In the genomic region with DNA sequence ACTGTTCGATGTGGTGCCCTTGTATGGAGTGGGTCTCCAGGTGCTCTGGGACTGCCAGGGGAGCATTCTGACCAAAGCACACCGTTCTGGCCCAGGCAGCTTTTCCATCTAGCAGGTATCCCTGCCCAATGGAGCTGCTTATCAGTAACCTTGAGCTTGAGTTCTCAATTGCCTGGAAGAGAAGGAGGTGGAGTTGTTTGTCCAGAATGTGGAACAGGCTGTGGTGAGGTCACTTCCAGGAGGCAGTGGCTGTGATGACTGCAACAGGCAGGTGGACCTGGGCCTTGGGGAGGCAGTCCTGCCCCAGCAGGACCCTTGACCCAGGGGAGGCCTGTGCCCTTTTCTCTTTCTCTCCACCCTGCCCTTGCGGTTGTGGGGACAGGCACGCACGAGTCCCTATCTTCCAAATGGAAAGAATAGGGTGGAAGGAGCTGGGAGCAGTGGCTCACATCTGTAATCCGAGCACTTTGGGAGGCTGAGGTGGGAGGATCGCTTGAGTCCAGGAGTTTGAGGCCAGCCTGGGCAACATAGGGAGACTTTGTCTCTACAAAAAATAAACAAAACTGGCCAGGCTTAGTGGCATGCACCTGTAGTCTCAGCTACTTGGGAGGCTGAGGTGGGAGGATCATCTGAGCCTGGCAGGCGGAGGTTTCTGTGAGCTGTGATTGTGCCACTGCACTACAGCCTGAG, we compare ENCODE assay signal across 11 cellular contexts. TPM values are rescaled to one million over a fixed set of nuclear protein-coding genes. Genes with fewer than 3 reads are reported as not detected.
DNase-seq lines count a peak whose midpoint lies in the region; ATAC-seq, FAIRE-seq and TF ChIP-seq lines count a peak whose summit lies in the region.
"Had no signal": no experiment of that assay in that cellular context is flagged by ENCODE, and none has a peak within 500 bp of the region (broad histone marks: within the 10 kb centered on the region; RNA-seq: fewer than 3 reads in every experiment).

No MANE protein-coding gene starts in this region.

- no peak for ATAC-seq in HG03439 (IDR thresholded peaks at IDR 0.05; ENCODE audit: unreplicated experiment)

- 64 to 86% (median 78%) methylated on average over 7 to 8 of the region's 8 CpGs for WGBS in stomach, 5 donors

- H2AFZ ChIP-seq in SU-DHL-6 (ENCODE audit: low read depth, low read length, severe bottlenecking) (no peak overlapping the region), endothelial cell of umbilical vein (ENCODE audit: low read depth, low read length) (no peak overlapping the region)

- dilution Hi-C loops in endothelial cell of umbilical vein (cut with MboI; ENCODE audit: extremely low pct_ligation_motif_present, low sequenced_read_pairs), result no loop called here

- peak overlapping the region; percentile 69 for H3K27ac Mint-ChIP-seq in T-helper 2 cell treated with Interferon-gamma antibody and Interleukin-4, amounts not matched to agents 5 μg/mL and 100 μg/mL, for 36 hours

- no peaks in the 10 kb centered on the region for H3K27me3 Mint-ChIP-seq in T-helper 2 cell treated with Interferon-gamma antibody and Interleukin-4, amounts not matched to agents 5 μg/mL and 100 μg/mL, for 36 hours (ENCODE audit: low read depth)

- TF ChIP-seq CTCF in SU-DHL-6 (IDR thresholded peaks at IDR 0.05; ENCODE audit: insufficient read depth, low read length, poor library complexity, severe bottlenecking) (no peak), endothelial cell of umbilical vein (IDR thresholded peaks at IDR 0.05; ENCODE audit: extremely low read depth in 1 of 2, insufficient read depth in 1 of 2, low read depth in 1 of 2, low read length in 2 of 2) (no peak), stomach (IDR thresholded peaks at IDR 0.05) (no peak)

- H3K9me2 ChIP-seq in SU-DHL-6 (replicated peaks; ENCODE audit: insufficient read depth, low read length), result no peaks in the 10 kb centered on the region

- H3K4me1 ChIP-seq in endothelial cell of umbilical vein (ENCODE audit: control insufficient read depth, extremely low read depth, insufficient read depth, low read length) (peaks cover 43% of the 10 kb centered on the region), stomach (peaks cover 53 to 63% (median 57%) of the 10 kb centered on the region in 4 donors)

- BruUV-seq in endothelial cell of umbilical vein (replicated peaks; lab: Mats Ljungman, UMichigan), result no TSS peak

- no peak overlapping the region for H3K4me3 ChIP-seq in SU-DHL-6 (ENCODE audit: insufficient read depth, low read length, poor library complexity, severe bottlenecking)
- no peak overlapping the region for H3K4me3 ChIP-seq in endothelial cell of umbilical vein (replicated peaks in 1 of 3; ENCODE audit: insufficient read depth in 1 of 3, low read depth in 1 of 3, low read length in 3 of 3)
- no peak overlapping the region for H3K4me3 ChIP-seq in stomach
- H3K4me3 ChIP-seq: SJSA1 had no signal

- H3K27me3 ChIP-seq in SU-DHL-6 (ENCODE audit: low read length) (no peaks in the 10 kb centered on the region), endothelial cell of umbilical vein (ENCODE audit: control insufficient read depth in 2 of 2, insufficient read depth in 2 of 2, low read length in 2 of 2) (no peaks in the 10 kb centered on the region), stomach (no peaks in the 10 kb centered on the region)
- H3K27me3 ChIP-seq: SJSA1 had no signal

- H3K9ac ChIP-seq in SU-DHL-6 (ENCODE audit: low read length), result peak overlapping the region; percentile 61; the same call in 1 of the 2 replicates
- no peak overlapping the region for H3K9ac ChIP-seq in endothelial cell of umbilical vein (replicated peaks; ENCODE audit: extremely low read depth, insufficient read depth, low read length)

- TF ChIP-seq POLR2A in endothelial cell of umbilical vein (IDR thresholded peaks at IDR 0.05; ENCODE audit: low read depth, low read length) (no peak), stomach (IDR thresholded peaks at IDR 0.05) (no peak)

- H4K20me1 ChIP-seq in SU-DHL-6 (ENCODE audit: low read depth, low read length), result no peaks in the 10 kb centered on the region
- H4K20me1 ChIP-seq in endothelial cell of umbilical vein (replicated peaks; ENCODE audit: control insufficient read depth, extremely low read depth, insufficient read depth, low read length), result no peaks in the 10 kb centered on the region

- FAIRE-seq in endothelial cell of umbilical vein (lab: Jason Lieb, UNC), result peak; percentile 21
- FAIRE-seq: A204.1 had no signal

- no peaks in the 10 kb centered on the region for H3K36me3 ChIP-seq in SU-DHL-6 (ENCODE audit: low read length)
- H3K36me3 ChIP-seq in endothelial cell of umbilical vein (ENCODE audit: control insufficient read depth in 2 of 2, extremely low read depth in 1 of 2, insufficient read depth in 2 of 2, low read length in 2 of 2), result peaks cover 0 to 3% of the 10 kb centered on the region in 2 experiments
- peaks cover 0 to 53% (median 38%) of the 10 kb centered on the region in 4 donors for H3K36me3 ChIP-seq in stomach

- POLR2A ChIA-PET in endothelial cell of umbilical vein (lab: Charles Lee), result interaction anchor here (0.7 kb wide), 1 partner anchor 84 kb away, joined by 4 read pairs; no protein-coding TSS in a partner anchor

- H3K79me2 ChIP-seq in SU-DHL-6 (ENCODE audit: insufficient read depth, low read length) (peaks cover 3% of the 10 kb centered on the region; the same call in 1 of the 2 replicates), endothelial cell of umbilical vein (ENCODE audit: control insufficient read depth, insufficient read depth, low read length) (no peaks in the 10 kb centered on the region)

- no peaks in the 10 kb centered on the region for H3K9me3 Mint-ChIP-seq in T-helper 2 cell treated with Interferon-gamma antibody and Interleukin-4, amounts not matched to agents 5 μg/mL and 100 μg/mL, for 36 hours

- peak overlapping the region; percentile 86 for H3K4me2 ChIP-seq in SU-DHL-6 (ENCODE audit: low read depth, low read length, poor library complexity, severe bottlenecking)
- no peak overlapping the region for H3K4me2 ChIP-seq in endothelial cell of umbilical vein (ENCODE audit: insufficient read depth, low read length)

- no peak overlapping the region for H3K4me3 Mint-ChIP-seq in T-helper 2 cell treated with Interferon-gamma antibody and Interleukin-4, amounts not matched to agents 5 μg/mL and 100 μg/mL, for 36 hours

- H3K9me1 ChIP-seq in endothelial cell of umbilical vein (replicated peaks; ENCODE audit: control insufficient read depth, extremely low read depth, insufficient read depth, low read length), result no peaks in the 10 kb centered on the region

- TF ChIP-seq EP300 in stomach (IDR thresholded peaks at IDR 0.05), result no peak

- H3F3A ChIP-seq in SU-DHL-6 (ENCODE audit: insufficient read depth), result peaks cover 63% of the 10 kb centered on the region

- no peaks in the 10 kb centered on the region for H3K9me3 ChIP-seq in SU-DHL-6 (ENCODE audit: insufficient read depth, low read length)
- H3K9me3 ChIP-seq in endothelial cell of umbilical vein (replicated peaks; ENCODE audit: control insufficient read depth, insufficient read depth, low read length), result no peaks in the 10 kb centered on the region
- H3K9me3 ChIP-seq in stomach, result no peaks in the 10 kb centered on the region
- H3K9me3 ChIP-seq: SJSA1 had no signal

- peaks cover 60% of the 10 kb centered on the region for H3K4me1 Mint-ChIP-seq in T-helper 2 cell treated with Interferon-gamma antibody and Interleukin-4, amounts not matched to agents 5 μg/mL and 100 μg/mL, for 36 hours (ENCODE audit: low read depth)

- CTCF ChIA-PET in endothelial cell of umbilical vein (lab: Charles Lee), result interaction anchor here (0.8 to 2.3 kb wide), 7 partner anchors 8 to 353 kb away, joined by 3 to 7 read pairs (median 4); no protein-coding TSS in a partner anchor

- no peak for DNase-seq in T-helper 2 cell treated with Interferon-gamma antibody and Interleukin-4, amounts not matched to agents 5 μg/mL and 100 μg/mL, for 36 hours (ENCODE audit: low spot score)
- DNase-seq in T-helper 2 cell (no peak), endothelial cell of umbilical vein (ENCODE audit: low read depth, low spot score) (no peak), stomach (peak; percentile 63), NCI-H1105 (lab: John Stamatoyannopoulos, UW) (no peak)
- DNase-seq in activated CD4-positive, alpha-beta T cell treated with anti-CD3 and anti-CD28 coated beads, Interleukin-2, amount 50 U/mL, for 4 hours, result no peak
- DNase-seq: NCI-H446 had no signal

- peaks cover 54% of the 10 kb centered on the region for H3K36me3 Mint-ChIP-seq in T-helper 2 cell treated with Interferon-gamma antibody and Interleukin-4, amounts not matched to agents 5 μg/mL and 100 μg/mL, for 36 hours (ENCODE audit: low read depth)

- intact Hi-C loops in endothelial cell of umbilical vein (cut with micrococcal nuclease) (no loop called here), stomach (cut with DNase I; ENCODE audit: low total_unique reads) (no loop called here)

- H3K27ac ChIP-seq in SU-DHL-6 (ENCODE audit: low read depth, low read length) (peak overlapping the region; percentile 99), endothelial cell of umbilical vein (ENCODE audit: insufficient read depth, low read depth, low read length) (no peak overlapping the region), stomach (peak overlapping the region; percentile 18 to 83 (median 79))
- H3K27ac ChIP-seq: SJSA1 had no signal

TF ChIP-seq in endothelial cell of umbilical vein, 7 proteins besides CTCF, POLR2A, EP300 and RAD21:
- TF ChIP-seq FOS (IDR thresholded peaks at IDR 0.05; ENCODE audit: borderline replicate concordance, insufficient read depth, low read length) (no peak), JUN (IDR thresholded peaks at IDR 0.05; ENCODE audit: borderline replicate concordance, insufficient read depth, insufficient read length, low read depth) (no peak), GATA2 (IDR thresholded peaks at IDR 0.05; ENCODE audit: insufficient read depth, insufficient read length, low read depth, low read length) (no peak), POLR2AphosphoS5 (IDR thresholded peaks at IDR 0.05; ENCODE audit: insufficient read depth, low read depth, low read length) (no peak), MAX (IDR thresholded peaks at IDR 0.05; ENCODE audit: insufficient read depth, insufficient read length) (no peak), MYC (IDR thresholded peaks at IDR 0.05; ENCODE audit: low read depth, low read length) (no peak)
TF ChIP-seq in endothelial cell of umbilical vein: peak in this region for 0.

RNA-seq across cellular contexts. Expression of gene TTC7A, which starts 40.8 kb away (rescaled TPM):
- total RNA-seq in endothelial cell of umbilical vein, result 11.9 and 13.6 TPM in 2 replicates
- 8.0 and 8.2 TPM in 2 replicates for polyA plus RNA-seq in endothelial cell of umbilical vein
- 6.2 and 7.0 TPM in 2 replicates for polyA plus RNA-seq in endothelial cell of umbilical vein (2011; cell fraction: cytosol; rRNA removed)
- 43.6 and 46.2 TPM in 2 replicates for polyA plus RNA-seq in endothelial cell of umbilical vein (2011; cell fraction: nucleus; rRNA removed)
- 8.0 and 11.1 TPM in 2 replicates for polyA plus RNA-seq in endothelial cell of umbilical vein (2012)
- 8.2 and 13.2 TPM in 2 replicates for polyA minus RNA-seq in endothelial cell of umbilical vein
- polyA minus RNA-seq in endothelial cell of umbilical vein (2011; cell fraction: cytosol; rRNA and poly(A)+ RNA removed), result 12.2 TPM
- 14.2 and 15.9 TPM in 2 replicates for polyA minus RNA-seq in endothelial cell of umbilical vein (2011; cell fraction: nucleus; rRNA and poly(A)+ RNA removed)
- 10 to 100 TPM in 4 of 5 donors, 1 to 10 TPM in 1; 7.2 to 44.6 (median 28.1) TPM for total RNA-seq in stomach
- polyA plus RNA-seq in stomach, result 1 to 10 TPM; 4.9 to 9.1 (median 8.5) TPM
